In genomic region chr6:128390168-128390567, GRCh38 we compare ENCODE assay signal across 29 cellular contexts.
"Had no signal": no experiment of that assay in that cellular context is flagged by ENCODE, and none has a peak within 500 bp of the region (broad histone marks: within the 10 kb centered on the region; RNA-seq: fewer than 3 reads in every experiment).

No MANE protein-coding gene starts in this region.

- H3K27ac ChIP-seq: adrenal gland, brain microvascular endothelial cell, foreskin keratinocyte, lower lobe of right lung, pancreas, prostate gland, thoracic aorta, uterus, WERI-Rb-1 had no signal

- H3K4me1 ChIP-seq: lower lobe of right lung, prostate gland, right atrium auricular region, uterus had no signal

- H3K36me3 ChIP-seq: adrenal gland, brain microvascular endothelial cell, heart right ventricle, lower lobe of right lung, pancreas, right atrium auricular region, thoracic aorta, uterus, WERI-Rb-1 had no signal

- H3K27me3 ChIP-seq: adrenal gland, brain microvascular endothelial cell, foreskin keratinocyte, heart right ventricle, pancreas, right atrium auricular region, uterus had no signal

- H3K4me3 ChIP-seq: adrenal gland, heart right ventricle, lower lobe of right lung, pancreas, prostate gland, right atrium auricular region, thoracic aorta, uterus had no signal

- DNase-seq: activated CD4-positive, alpha-beta memory T cell treated with anti-CD3 and anti-CD28 coated beads for 36 hours; activated CD4-positive, alpha-beta T cell treated with anti-CD3 and anti-CD28 coated beads, Interleukin-2, amount 10 ng/mL, durations not matched to agents 24 days and 14 days; activated CD8-positive, alpha-beta memory T cell treated with anti-CD3 and anti-CD28 coated beads, Interleukin-2, amount 50 U/mL, for 4 hours; activated effector memory CD4-positive, alpha-beta T cell treated with anti-CD3 and anti-CD28 coated beads, Interleukin-2, amount 50 U/mL, for 16 hours; activated naive CD4-positive, alpha-beta T cell treated with anti-CD3 and anti-CD28 coated beads for 36 hours; activated naive CD8-positive, alpha-beta T cell treated with anti-CD3 and anti-CD28 coated beads for 36 hours; activated T-cell treated with anti-CD3 and anti-CD28 coated beads, Interleukin-2, amount 50 U/mL, for 1 hour; adrenal gland; aorta; brain microvascular endothelial cell; caudate nucleus; endodermal cell; foreskin keratinocyte; heart right ventricle; kidney glomerular epithelial cell; lower lobe of right lung; mesendoderm; nucleus accumbens; pancreas; stimulated activated CD4-positive, alpha-beta T cell treated with anti-CD3 and anti-CD28 coated beads, Interleukin-12 subunit alpha, Interleukin-12 subunit beta, amount 100 ng/mL, for 4 hours; stimulated activated CD4-positive, alpha-beta T cell treated with anti-CD3 and anti-CD28 coated beads, Interleukin-4, amount 100 ng/mL, for 1 hour; stimulated activated naive CD8-positive, alpha-beta T cell treated with anti-CD3 and anti-CD28 coated beads, Interleukin-15, Interleukin-2, amounts not matched to agents 100 U/mL and 50 U/mL, for 24 hours; T-helper 17 cell; T1000; uterus; WERI-Rb-1 had no signal

- H3K9me3 ChIP-seq: adrenal gland, heart right ventricle, lower lobe of right lung, pancreas, prostate gland, right atrium auricular region, thoracic aorta, uterus had no signal
